In the genomic region with DNA sequence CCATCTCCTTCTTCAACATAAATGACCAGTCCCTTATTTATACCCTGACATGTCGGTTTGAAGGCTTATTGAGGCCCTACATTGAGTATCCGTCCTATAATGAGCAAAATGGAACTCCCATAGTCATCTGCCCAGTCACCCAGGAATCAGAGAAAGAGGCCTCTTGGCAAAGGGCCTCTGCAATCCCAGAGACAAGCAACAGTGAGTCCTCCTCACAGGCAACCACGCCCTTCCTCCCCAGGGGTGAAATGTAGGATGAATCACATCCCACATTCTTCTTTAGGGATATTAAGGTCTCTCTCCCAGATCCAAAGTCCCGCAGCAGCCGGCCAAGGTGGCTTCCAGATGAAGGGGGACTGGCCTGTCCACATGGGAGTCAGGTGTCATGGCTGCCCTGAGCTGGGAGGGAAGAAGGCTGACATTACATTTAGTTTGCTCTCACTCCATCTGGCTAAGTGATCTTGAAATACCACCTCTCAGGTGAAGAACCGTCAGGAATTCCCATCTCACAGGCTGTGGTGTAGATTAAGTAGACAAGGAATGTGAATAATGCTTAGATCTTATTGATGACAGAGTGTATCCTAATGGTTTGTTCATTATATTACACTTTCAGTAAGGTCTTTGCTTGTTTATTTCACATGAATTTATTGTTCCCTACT, we compare ENCODE assay signal across 22 cellular contexts. TPM values are rescaled to one million over a fixed set of nuclear protein-coding genes. Genes with fewer than 3 reads are reported as not detected.
DNase-seq lines count a peak whose midpoint lies in the region; ATAC-seq and TF ChIP-seq lines count a peak whose summit lies in the region.
"Had no signal": no experiment of that assay in that cellular context is flagged by ENCODE, and none has a peak within 500 bp of the region (broad histone marks: within the 10 kb centered on the region; RNA-seq: fewer than 3 reads in every experiment).

No MANE protein-coding gene starts in this region.

- H3K36me3 Mint-ChIP-seq in MCF 10A (ENCODE audit: insufficient read depth, unreplicated experiment), result no peaks in the 10 kb centered on the region

- no peaks in the 10 kb centered on the region for H3K4me1 ChIP-seq in breast epithelium
- H3K4me1 ChIP-seq in foreskin keratinocyte, result no peaks in the 10 kb centered on the region
- H3K4me1 ChIP-seq in vagina, result no peaks in the 10 kb centered on the region
- H3K4me1 ChIP-seq: SJSA1 had no signal

- H3K4me3 ChIP-seq in breast epithelium, result no peak overlapping the region
- no peak overlapping the region for H3K4me3 ChIP-seq in vagina
- H3K4me3 ChIP-seq: GM23248, SJSA1 had no signal

- no peaks in the 10 kb centered on the region for H3K9me3 Mint-ChIP-seq in MCF 10A (ENCODE audit: unreplicated experiment)

- H3K4me1 Mint-ChIP-seq in MCF 10A (ENCODE audit: insufficient read depth, unreplicated experiment), result peaks cover 12% of the 10 kb centered on the region

- ATAC-seq in foreskin keratinocyte (peak; percentile 81), Right ventricle myocardium inferior (no peak)
- ATAC-seq: Panc1 had no signal

- CTCF ChIA-PET in MCF 10A (lab: Yijun Ruan, JAX), result no interaction called here

- TF ChIP-seq CTCF in MCF 10A (IDR thresholded peaks at IDR 0.05; ENCODE audit: unreplicated experiment) (no peak), breast epithelium (IDR thresholded peaks at IDR 0.05) (no peak), foreskin keratinocyte (conservative IDR thresholded peaks at IDR 0.05) (no peak), vagina (IDR thresholded peaks at IDR 0.05) (no peak)

- TF ChIP-seq POLR2A in breast epithelium (IDR thresholded peaks at IDR 0.05) (no peak), vagina (IDR thresholded peaks at IDR 0.05) (no peak)

- no peaks in the 10 kb centered on the region for H3K27me3 Mint-ChIP-seq in MCF 10A (ENCODE audit: insufficient read depth, unreplicated experiment)

- H3K27ac ChIP-seq in breast epithelium (no peak overlapping the region), foreskin keratinocyte (no peak overlapping the region), vagina (no peak overlapping the region)
- H3K27ac ChIP-seq: 22Rv1, GM23248, SJSA1 had no signal

- POLR2A ChIA-PET in MCF 10A (lab: Yijun Ruan, JAX), result no interaction called here

- H3K27ac Mint-ChIP-seq in MCF 10A (ENCODE audit: low read depth, unreplicated experiment), result peak overlapping the region; percentile 61
- H3K27ac Mint-ChIP-seq: HFFc6 had no signal

- no peaks in the 10 kb centered on the region for H3K9me3 ChIP-seq in breast epithelium
- no peaks in the 10 kb centered on the region for H3K9me3 ChIP-seq in vagina
- H3K9me3 ChIP-seq: SJSA1 had no signal

- DNase-seq in MCF 10A (ENCODE audit: unreplicated experiment) (peak; percentile 79), breast epithelium (ENCODE audit: low spot score in 2 of 2) (no peak), RKO (ENCODE audit: low spot score) (peak; percentile 56), foreskin keratinocyte (peak in 1 of 2 donors; percentile 65), vagina (ENCODE audit: extremely low spot score in 2 of 2) (no peak), HPDE6-E6E7 (ENCODE audit: extremely low spot score) (no peak), Right ventricle myocardium inferior (ENCODE audit: missing footprints) (no peak), GF-D8 (lab: John Stamatoyannopoulos, UW) (no peak)
- DNase-seq: C1 segment of cervical spinal cord, GM23248, HFFc6, IMR-90, NCI-H1092, NCI-H1694 treated with DMSO at 0.1 percent for 48 hours, NCI-H2171, NCI-H510A, NCI-H82, SW 1271 had no signal

- no TSS peak for BruUV-seq in MCF 10A (replicated peaks; lab: Mats Ljungman, UMichigan)

- H3K27me3 ChIP-seq in breast epithelium (no peaks in the 10 kb centered on the region), foreskin keratinocyte (no peaks in the 10 kb centered on the region), vagina (no peaks in the 10 kb centered on the region)
- H3K27me3 ChIP-seq: SJSA1 had no signal

- no peak overlapping the region for H3K4me3 Mint-ChIP-seq in MCF 10A (ENCODE audit: unreplicated experiment)
- H3K4me3 Mint-ChIP-seq: HFFc6 had no signal

- intact Hi-C loops in MCF 10A (cut with micrococcal nuclease), result loop anchor here (5.0 kb wide), 1 partner anchor 73 kb away; no protein-coding TSS in a partner anchor
- intact Hi-C loops in breast epithelium (cut with DNase I; ENCODE audit: low total_unique reads), result no loop called here
- intact Hi-C loops in vagina (cut with DNase I), result no loop called here
- intact Hi-C loops in Right ventricle myocardium inferior (cut with DNase I), result no loop called here

- H3K36me3 ChIP-seq in breast epithelium (no peaks in the 10 kb centered on the region), vagina (no peaks in the 10 kb centered on the region)
- H3K36me3 ChIP-seq: SJSA1 had no signal

RNA-seq across cellular contexts. Expression of gene BTNL3, which starts 38.2 kb away (rescaled TPM):
- not detected in 2 replicates for total RNA-seq in MCF 10A (2022)
- under 1 TPM in 1 of 3 donors, not detected in 2; under 0.01 TPM for total RNA-seq in breast epithelium
- total RNA-seq in foreskin keratinocyte, result not detected in 2 replicates
- not detected in 2 replicates for polyA plus RNA-seq in foreskin keratinocyte
- not detected for total RNA-seq in vagina
- total RNA-seq in Right ventricle myocardium inferior, result not detected
- total RNA-seq: G401, GM23248, HFFc6, IMR-90, SJSA1 had no signal
- polyA plus RNA-seq: GM23248, IMR-90 had no signal

RNA-seq across cellular contexts. Expression of gene BTNL8, which starts 51.5 kb away (rescaled TPM):
- not detected in 2 replicates for total RNA-seq in MCF 10A (2022)
- total RNA-seq in breast epithelium, result under 1 TPM in 2 of 3 donors, not detected in 1; 0.15 to 0.16 TPM
- total RNA-seq in foreskin keratinocyte, result not detected in 2 replicates
- not detected in 2 replicates for polyA plus RNA-seq in foreskin keratinocyte
- total RNA-seq in vagina, result not detected
- total RNA-seq in Right ventricle myocardium inferior, result 0.41 TPM
- total RNA-seq: G401, GM23248, HFFc6, IMR-90, SJSA1 had no signal
- polyA plus RNA-seq: GM23248, IMR-90 had no signal

Comparison
In these comparisons a context has a peak if more than half of its experiments do, and no peak if none do; other contexts are left out.
1. DNase-seq: peak in MCF 10A (single experiment) and RKO (single experiment); none in breast epithelium (0 of 2), vagina (0 of 2), HPDE6-E6E7 (single experiment), Right ventricle myocardium inferior (single experiment) and GF-D8 (single experiment).